15 cellular contexts compared by ENCODE assay signal in the genomic region with DNA sequence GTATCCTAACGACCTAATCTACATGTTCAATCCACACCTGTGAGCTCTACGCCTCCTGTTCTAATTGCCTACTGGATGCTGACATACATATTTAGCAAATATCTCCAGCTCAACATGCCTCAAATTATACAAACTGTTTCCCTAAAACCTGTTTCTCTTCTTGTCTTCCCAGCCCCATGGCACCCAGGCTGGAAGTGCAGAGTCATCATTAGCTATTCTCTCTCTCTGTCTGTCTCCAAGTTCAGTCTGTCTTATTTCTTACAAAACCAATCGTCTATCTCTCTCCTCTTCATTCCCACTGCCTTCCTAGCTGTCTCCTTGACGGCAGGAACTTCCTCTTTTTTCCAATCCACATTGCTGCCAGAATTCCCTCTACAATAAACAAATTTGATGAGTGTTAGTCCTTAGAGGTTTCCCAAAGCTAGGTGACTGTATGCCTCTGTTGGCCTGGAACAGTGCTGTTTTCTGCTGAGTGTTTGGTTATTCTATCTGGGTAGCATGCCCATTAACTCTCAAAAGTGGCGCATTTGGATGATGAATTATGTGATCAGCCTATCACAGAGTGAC. TPM values are rescaled to one million over a fixed set of nuclear protein-coding genes. Genes with fewer than 3 reads are reported as not detected.
DNase-seq lines count a peak whose midpoint lies in the region; ATAC-seq, FAIRE-seq and TF ChIP-seq lines count a peak whose summit lies in the region.
"Had no signal": no experiment of that assay in that cellular context is flagged by ENCODE, and none has a peak within 500 bp of the region (broad histone marks: within the 10 kb centered on the region; RNA-seq: fewer than 3 reads in every experiment).

No MANE protein-coding gene starts in this region.

- DNase-seq in A549 (ENCODE audit: low read depth in 1 of 2, low spot score in 1 of 2) (no peak), K562 (ENCODE audit: extremely low read depth in 1 of 4, low spot score in 3 of 4) (no peak), dedifferentiated amniotic fluid mesenchymal stem cell (ENCODE audit: extremely low spot score) (no peak), NCI-H2196 (lab: John Stamatoyannopoulos, UW; ENCODE audit: unreplicated experiment) (no peak), GM10266 (ENCODE audit: extremely low spot score) (no peak)
- DNase-seq: BE2C; Caco-2; CD8-positive, alpha-beta memory T cell; DND-41; GDM1 had no signal

- intact Hi-C loops in K562 (cut with micrococcal nuclease) = no loop called here

- H3K79me2 ChIP-seq in K562 (ENCODE audit: control insufficient read depth, insufficient read depth, low read length) (no peaks in the 10 kb centered on the region), neural cell (replicated peaks; ENCODE audit: insufficient read depth, low read length) (no peaks in the 10 kb centered on the region)

- H3K4me3 ChIP-seq in A549 (no peak overlapping the region), K562 (no peak overlapping the region), neural cell (ENCODE audit: low read length) (no peak overlapping the region)
- H3K4me3 ChIP-seq in BLaER1 treated with 17β-estradiol and CSF1 and Interleukin-3, amounts not matched to agents 10 nM and 100 nM = no peak overlapping the region
- H3K4me3 ChIP-seq: HAP-1 had no signal

- no peak overlapping the region for H3K9ac ChIP-seq in BLaER1 treated with 17β-estradiol and CSF1 and Interleukin-3, amounts not matched to agents 10 nM and 100 nM
- no peak overlapping the region for H3K9ac ChIP-seq in K562 (ENCODE audit: insufficient read depth in 1 of 2, low read depth in 2 of 2, low read length in 2 of 2)
- no peak overlapping the region for H3K9ac ChIP-seq in neural cell (ENCODE audit: low read length)

- CTCF ChIA-PET in A549 (lab: Yijun Ruan, JAX) = interaction anchor here (1.2 to 1.3 kb wide), 2 partner anchors 105 to 144 kb away, joined by 4 to 5 read pairs; no protein-coding TSS in a partner anchor
- CTCF ChIA-PET in K562 (lab: Yijun Ruan, JAX; ENCODE audit: low intra/inter-chr PET ratio) = no interaction called here

- FAIRE-seq in A549 (lab: Jason Lieb, UNC) = no peak
- FAIRE-seq in K562 (lab: Jason Lieb, UNC) = no peak
- FAIRE-seq: A204.1, H1 had no signal

- H3K9me1 ChIP-seq in K562 (ENCODE audit: control insufficient read depth, insufficient read depth, low read length) = no peaks in the 10 kb centered on the region

- H3K9me3 ChIP-seq in A549 (no peaks in the 10 kb centered on the region), K562 (replicated peaks; ENCODE audit: control insufficient read depth, insufficient read depth, low read depth, low read length) (no peaks in the 10 kb centered on the region), neural cell (ENCODE audit: low read length) (no peaks in the 10 kb centered on the region)
- H3K9me3 ChIP-seq in BLaER1 treated with 17β-estradiol and CSF1 and Interleukin-3, amounts not matched to agents 10 nM and 100 nM (replicated peaks in 1 of 11) = no peaks in the 10 kb centered on the region
- H3K9me3 ChIP-seq: BE2C, Caco-2, HAP-1 had no signal

- H4K20me1 ChIP-seq in BLaER1 treated with 17β-estradiol and CSF1 and Interleukin-3, amounts not matched to agents 10 nM and 100 nM = no peaks in the 10 kb centered on the region
- no peaks in the 10 kb centered on the region for H4K20me1 ChIP-seq in K562 (replicated peaks; ENCODE audit: control insufficient read depth, insufficient read depth, low read length)
- no peaks in the 10 kb centered on the region for H4K20me1 ChIP-seq in neural cell (ENCODE audit: insufficient read depth)

- WGBS in A549 (ENCODE audit: missing lambda C conversion rate) = 57% methylated on average over 5 of the region's 5 CpGs
- 24% methylated on average over 5 of the region's 5 CpGs for WGBS in K562 (ENCODE audit: insufficient coverage, low coverage, missing lambda C conversion rate)

- TF ChIP-seq CTCF in A549 (IDR thresholded peaks at IDR 0.05) = no peak
- no peak for TF ChIP-seq CTCF in K562 (IDR thresholded peaks at IDR 0.05 in 2 of 3, conservative IDR thresholded peaks at IDR 0.05 in 1 of 3; ENCODE audit: insufficient read depth in 2 of 3, low read depth in 1 of 3, low read length in 3 of 3)
- no peak for TF ChIP-seq CTCF in neural cell (IDR thresholded peaks at IDR 0.05; ENCODE audit: poor library complexity, severe bottlenecking)
- no peak for TF ChIP-seq CTCF in GM10266 (IDR thresholded peaks at IDR 0.05; ENCODE audit: control insufficient read depth, insufficient read depth, low read depth, missing control alignments)

- H3K27ac ChIP-seq in A549 = no peak overlapping the region
- H3K27ac ChIP-seq in BLaER1 treated with 17β-estradiol and CSF1 and Interleukin-3, amounts not matched to agents 10 nM and 100 nM = no peak overlapping the region
- no peak overlapping the region for H3K27ac ChIP-seq in K562 (ENCODE audit: extremely low read depth, low read depth, low read length)
- no peak overlapping the region for H3K27ac ChIP-seq in neural cell (ENCODE audit: low read length)

- no peak for TF ChIP-seq POLR2A in A549 (IDR thresholded peaks at IDR 0.05; ENCODE audit: low read length)
- TF ChIP-seq POLR2A in K562 (conservative IDR thresholded peaks at IDR 0.05) = no peak

- H3K4me1 ChIP-seq in A549 = no peaks in the 10 kb centered on the region
- H3K4me1 ChIP-seq in BLaER1 treated with 17β-estradiol and CSF1 and Interleukin-3, amounts not matched to agents 10 nM and 100 nM = peaks cover 0 to 44% (median 16%) of the 10 kb centered on the region in 10 experiments; a peak in 16 of 20 replicates
- H3K4me1 ChIP-seq in K562 (replicated peaks in 1 of 2; ENCODE audit: control insufficient read depth in 2 of 2, insufficient read depth in 2 of 2, low read length in 2 of 2) = peaks cover 0 to 10% of the 10 kb centered on the region in 2 experiments; a peak in 3 of 5 replicates
- H3K4me1 ChIP-seq: BE2C, Caco-2, HAP-1 had no signal

- H3K9me2 ChIP-seq in neural cell (ENCODE audit: insufficient read depth, low read length) = no peaks in the 10 kb centered on the region

- in situ Hi-C loops in K562 (cut with MboI) = loop anchor here (5.0 kb wide), 1 partner anchor 288 kb away; no protein-coding TSS in a partner anchor

- POLR2A ChIA-PET in A549 (lab: Yijun Ruan, JAX) (no interaction called here), K562 (lab: Yijun Ruan, JAX) (interaction anchor here (0.9 to 1.2 kb wide), 2 partner anchors 9 to 100 kb away, joined by 3 to 4 read pairs; no protein-coding TSS in a partner anchor)

- H3K27me3 ChIP-seq in BLaER1 treated with 17β-estradiol and CSF1 and Interleukin-3, amounts not matched to agents 10 nM and 100 nM = no peaks in the 10 kb centered on the region
- no peaks in the 10 kb centered on the region for H3K27me3 ChIP-seq in K562 (ENCODE audit: control insufficient read depth in 2 of 2, insufficient read depth in 2 of 2, low read length in 2 of 2)
- no peaks in the 10 kb centered on the region for H3K27me3 ChIP-seq in neural cell (ENCODE audit: insufficient read depth, low read depth, low read length)
- H3K27me3 ChIP-seq: BE2C had no signal

- BruUV-seq in K562 (replicated peaks; lab: Mats Ljungman, UMichigan) = no TSS peak

- ATAC-seq in A549 (no peak), K562 (no peak)

- H2AFZ ChIP-seq in K562 (ENCODE audit: low read depth, low read length) (peak overlapping the region; percentile 54), neural cell (ENCODE audit: low read depth, low read length) (no peak overlapping the region)

- H3K4me2 ChIP-seq in A549 (no peak overlapping the region), K562 (ENCODE audit: insufficient read depth, low read length) (peak overlapping the region; percentile 15; the same call in 1 of the 2 replicates), neural cell (ENCODE audit: low read length) (no peak overlapping the region)
- peak overlapping the region in 10 of 11 experiments; percentile 2 to 59 (median 40); a peak in 13 of 22 replicates for H3K4me2 ChIP-seq in BLaER1 treated with 17β-estradiol and CSF1 and Interleukin-3, amounts not matched to agents 10 nM and 100 nM

- no peaks in the 10 kb centered on the region for H3F3A ChIP-seq in neural cell (ENCODE audit: insufficient read depth, low read length, poor library complexity, severe bottlenecking)

- TF ChIP-seq RAD21 in A549 (conservative IDR thresholded peaks at IDR 0.05 in 1 of 2, IDR thresholded peaks at IDR 0.05 in 1 of 2) (no peak), K562 (CRISPR knock-in tag; conservative IDR thresholded peaks at IDR 0.05 in 1 of 2, IDR thresholded peaks at IDR 0.05 in 1 of 2) (no peak), neural cell (conservative IDR thresholded peaks at IDR 0.05) (no peak)

- H3K36me3 ChIP-seq in BLaER1 treated with 17β-estradiol and CSF1 and Interleukin-3, amounts not matched to agents 10 nM and 100 nM = no peaks in the 10 kb centered on the region
- no peaks in the 10 kb centered on the region for H3K36me3 ChIP-seq in K562 (ENCODE audit: control insufficient read depth, insufficient read depth, low read length)
- no peaks in the 10 kb centered on the region for H3K36me3 ChIP-seq in neural cell (ENCODE audit: insufficient read depth, low read length)
- H3K36me3 ChIP-seq: BE2C, HAP-1 had no signal

- TF ChIP-seq EP300 in A549 (IDR thresholded peaks at IDR 0.05) (no peak), K562 (IDR thresholded peaks at IDR 0.05; ENCODE audit: low read length) (no peak), neural cell (conservative IDR thresholded peaks at IDR 0.05; ENCODE audit: poor library complexity, severe bottlenecking) (no peak)

RNA-seq across cellular contexts. Expression of a gene that starts 14.9 kb away (rescaled TPM):
- polyA plus RNA-seq in A549 (2011; rRNA removed) (8.8 and 11.4 TPM in 2 replicates), A549 (2017; fragmentation: RNase III; extraction: RNeasy Plus Mini Kit Qiagen cat#74134 plus additional on column Dnase treatment) (4.8 to 6.0 TPM (median 5.9 TPM) in 3 replicates), K562 (2011; rRNA removed) (4.1 and 5.5 TPM in 2 replicates), K562 (2014; fragmentation: Illumina TruSeq; extraction: Trizol) (4.7 and 5.5 TPM in 2 replicates), K562 (2014; fragmentation: Nextera tagmentation; extraction: Ambion mirVana) (1 to 10 TPM; 1.1 to 1.2 TPM), K562 (2014; rRNA removed) (4.7 and 4.9 TPM in 2 replicates), neural cell (9.5 and 12.2 TPM in 2 replicates)
- 3.3 and 5.1 TPM in 2 replicates for polyA plus RNA-seq in A549 (2012; cell fraction: cytosol; rRNA removed)
- 3.2 and 3.7 TPM in 2 replicates for polyA plus RNA-seq in A549 (2012; cell fraction: nucleus; rRNA removed)
- 2.1 and 3.2 TPM in 2 replicates for polyA minus RNA-seq in A549 (2011; rRNA and poly(A)+ RNA removed)
- total RNA-seq in K562 (2011; cell fraction: chromatin; rRNA removed; ENCODE audit: low replicate concordance) = 5.4 and 16.5 TPM in 2 replicates
- 4.0 and 7.5 TPM in 2 replicates for total RNA-seq in K562 (2011; cell fraction: nucleolus; rRNA removed)
- 5.4 and 9.7 TPM in 2 replicates for total RNA-seq in K562 (2011; cell fraction: nucleoplasm; rRNA removed)
- total RNA-seq in K562 (2014; rRNA removed) (13.9 and 18.1 TPM in 2 replicates), K562 (2014; rRNA removed; fragmentation: Illumina TruSeq; extraction: Trizol) (6.8 and 8.1 TPM in 2 replicates), K562 (2015; rRNA removed; fragmentation: Illumina TruSeq; extraction: Trizol) (5.2 and 5.9 TPM in 2 replicates), K562 (2021) (8.3 and 9.4 TPM in 2 replicates)
- 1.7 and 3.0 TPM in 2 replicates for polyA plus RNA-seq in K562 (2011; cell fraction: cytosol; rRNA removed)
- 3.2 and 4.0 TPM in 2 replicates for polyA plus RNA-seq in K562 (2011; cell fraction: nucleus; rRNA removed)
- 3.6 and 5.3 TPM in 2 replicates for polyA plus RNA-seq in K562 (2012)
- polyA minus RNA-seq in K562 (2011; rRNA and poly(A)+ RNA removed) = 6.5 and 9.6 TPM in 2 replicates
- 4.6 and 5.2 TPM in 2 replicates for polyA minus RNA-seq in K562 (2011; cell fraction: cytosol; rRNA and poly(A)+ RNA removed)
- polyA minus RNA-seq in K562 (2011; cell fraction: nucleus; rRNA and poly(A)+ RNA removed) = 17.7 and 20.2 TPM in 2 replicates
- 44.6 and 48.9 TPM in 2 replicates for polyA minus RNA-seq in neural cell

Comparison
In these comparisons a context has a peak if more than half of its experiments do, and no peak if none do; other contexts are left out.
1. H3K4me2 ChIP-seq: peak in BLaER1 treated with 17β-estradiol and CSF1 and Interleukin-3, amounts not matched to agents 10 nM and 100 nM (10 of 11) and K562 (single experiment); none in A549 (single experiment) and neural cell (single experiment).